8 cellular contexts compared by ENCODE assay signal in genomic region chr19:18322759-18323460, GRCh38. TPM values are rescaled to one million over a fixed set of nuclear protein-coding genes. Genes with fewer than 3 reads are reported as not detected.
A peak's percentile ranks its signal among the peaks of the same experiment; 100 is the strongest.
DNase-seq lines count a peak whose midpoint lies in the region; ATAC-seq and FAIRE-seq lines count a peak whose summit lies in the region.

Gene LSM4 (minus strand): TSS chr19:18323076. CDS start chr19:18323020, 56 bp downstream.

- H3K4me3 Mint-ChIP-seq in effector memory CD8-positive, alpha-beta T cell: peak within 1 kb of the TSS; percentile 83 to 84
- H3K4me3 Mint-ChIP-seq in memory B cell: peak within 1 kb of the TSS; percentile 81

- peaks cover 35 to 41% of the 10 kb centered on the region in 2 donors for H3K4me1 Mint-ChIP-seq in effector memory CD8-positive, alpha-beta T cell (ENCODE audit: low read depth in 2 of 2)
- peaks cover 22% of the 10 kb centered on the region for H3K4me1 Mint-ChIP-seq in memory B cell

- ATAC-seq in GM21367 (IDR thresholded peaks at IDR 0.05; ENCODE audit: unreplicated experiment) (peak; percentile 77), memory B cell (ENCODE audit: low read depth) (peak; percentile 93)
- peak; percentile 91 for ATAC-seq in effector memory CD8-positive, alpha-beta T cell (replicated peaks)

- peak; percentile 99 for FAIRE-seq in HTR-8/SVneo (lab: Jason Lieb, UNC)

- no peaks in the 10 kb centered on the region for H3K27me3 Mint-ChIP-seq in effector memory CD8-positive, alpha-beta T cell
- no peaks in the 10 kb centered on the region for H3K27me3 Mint-ChIP-seq in memory B cell

- DNase-seq in Caki2 (ENCODE audit: low read depth) (peak; percentile 98), HTR-8/SVneo (ENCODE audit: insufficient read length, low spot score) (peak; percentile 98), NOMO-1 treated with DMSO at 0.1 percent for 48 hours (lab: John Stamatoyannopoulos, UW; ENCODE audit: unreplicated experiment) (peak; percentile 98), memory B cell (ENCODE audit: low spot score in 2 of 2) (peak; percentile 95 to 98)
- peak; percentile 99 for DNase-seq in activated CD8-positive, alpha-beta memory T cell treated with anti-CD3 and anti-CD28 coated beads for 4 hours (ENCODE audit: low read depth in 2 of 2)
- DNase-seq in effector memory CD8-positive, alpha-beta T cell: peak; percentile 98 to 99 (median 99)
- peak; percentile 98 for DNase-seq in stimulated activated CD8-positive, alpha-beta memory T cell treated with anti-CD3 and anti-CD28 coated beads, Interleukin-12 subunit alpha, Interleukin-12 subunit beta, amount 100 ng/mL, for 24 hours (ENCODE audit: extremely low read depth)

- H3K36me3 Mint-ChIP-seq in effector memory CD8-positive, alpha-beta T cell (ENCODE audit: insufficient read depth): peaks cover 21% of the 10 kb centered on the region
- H3K36me3 Mint-ChIP-seq in memory B cell: peaks cover 2% of the 10 kb centered on the region

- H3K9me3 Mint-ChIP-seq in effector memory CD8-positive, alpha-beta T cell: no peaks in the 10 kb centered on the region
- H3K9me3 Mint-ChIP-seq in memory B cell: no peaks in the 10 kb centered on the region

- in situ Hi-C loops in Caki2 (cut with HindIII; ENCODE audit: low pct_unique_long_range_greater_than_20kb, low sequenced_read_pairs): no loop called here

- peak within 1 kb of the TSS; percentile 92 to 94 for H3K27ac Mint-ChIP-seq in effector memory CD8-positive, alpha-beta T cell
- peak within 1 kb of the TSS; percentile 91 for H3K27ac Mint-ChIP-seq in memory B cell

RNA-seq across cellular contexts. Expression of gene LSM4, which starts in this region (rescaled TPM):
- total RNA-seq in Caki2 (2014; rRNA removed; shearing (Covaris generic); ENCODE audit: low replicate concordance): 828 and 869 TPM in 2 replicates

Comparison
In these comparisons a context has a peak if more than half of its experiments do, and no peak if none do; other contexts are left out.
1. Peak in every context shown above with its lines: DNase-seq and ATAC-seq.